25 cellular contexts compared by ENCODE assay signal in genomic region chr3:195566797-195567196, GRCh38. TPM values are rescaled to one million over a fixed set of nuclear protein-coding genes. Genes with fewer than 3 reads are reported as not detected.
A peak's percentile ranks its signal among the peaks of the same experiment; 100 is the strongest.
DNase-seq lines count a peak whose midpoint lies in the region; ATAC-seq and TF ChIP-seq lines count a peak whose summit lies in the region.
"Had no signal": no experiment of that assay in that cellular context is flagged by ENCODE, and none has a peak within 500 bp of the region (broad histone marks: within the 10 kb centered on the region; RNA-seq: fewer than 3 reads in every experiment).

No MANE protein-coding gene starts in this region.

- H3K27me3 ChIP-seq in HAP-1 (ENCODE audit: low read depth) (no peaks in the 10 kb centered on the region), mammary epithelial cell (ENCODE audit: insufficient read depth, low read length) (no peaks in the 10 kb centered on the region)

- no peaks in the 10 kb centered on the region for H3K79me2 ChIP-seq in mammary epithelial cell (ENCODE audit: insufficient read depth, low read length)

- H2AFZ ChIP-seq in mammary epithelial cell (ENCODE audit: low read depth, low read length): no peak overlapping the region

- 66% methylated on average over 6 of the region's 6 CpGs for WGBS in mammary epithelial cell (ENCODE audit: low coverage, missing lambda C conversion rate)

- H3K4me1 ChIP-seq in HAP-1 (no peaks in the 10 kb centered on the region; the same call in 1 of the 2 replicates), mammary epithelial cell (ENCODE audit: insufficient read depth, low read length) (no peaks in the 10 kb centered on the region)

- no peak for TF ChIP-seq CTCF in mammary epithelial cell (conservative IDR thresholded peaks at IDR 0.05 in 1 of 2, IDR thresholded peaks at IDR 0.05 in 1 of 2; ENCODE audit: extremely low read depth in 1 of 2, insufficient read depth in 1 of 2, low read depth in 1 of 2, low read length in 2 of 2)

- intact Hi-C loops in mammary epithelial cell (cut with micrococcal nuclease): no loop called here

- H3K27ac Mint-ChIP-seq in activated naive CD8-positive, alpha-beta T cell treated with anti-CD3 and anti-CD28 coated beads for 36 hours: no peak overlapping the region
- H3K27ac Mint-ChIP-seq: progenitor cell of endocrine pancreas; stimulated activated naive CD8-positive, alpha-beta T cell treated with anti-CD3 and anti-CD28 coated beads, Interleukin-15, amount 100 ng/mL, for 72 hours; T-cell had no signal

- H3K36me3 ChIP-seq in HAP-1 (replicated peaks) (no peaks in the 10 kb centered on the region), mammary epithelial cell (ENCODE audit: insufficient read depth, low read length) (no peaks in the 10 kb centered on the region)
- H3K36me3 ChIP-seq: left ventricle myocardium inferior had no signal

- DNase-seq in Daoy (ENCODE audit: low read depth) (peak; percentile 70), HAP-1 (ENCODE audit: low spot score in 2 of 2) (peak; percentile 23 to 73), NOMO-1 treated with dmso at 0.1 percent for 144 hours (lab: John Stamatoyannopoulos, UW; ENCODE audit: unreplicated experiment) (peak; percentile 27), mammary epithelial cell (peak; percentile 24), cortex of kidney (lab: John Stamatoyannopoulos, UW) (no peak)
- no peak for DNase-seq in activated naive CD8-positive, alpha-beta T cell treated with anti-CD3 and anti-CD28 coated beads for 36 hours
- DNase-seq: activated CD4-positive, alpha-beta T cell treated with anti-CD3 and anti-CD28 coated beads, Interleukin-2, amount 10 ng/mL, durations not matched to agents 24 days and 14 days; activated effector memory CD4-positive, alpha-beta T cell treated with Interleukin-2 at 50 U/mL for 16 hours; AML-193; COR-L47; left ventricle myocardium inferior; MV-4-11; NCI-H2081; NCI-H82; small intestine; stimulated activated CD4-positive, alpha-beta T cell treated with anti-CD3 and anti-CD28 coated beads, Interleukin-2, amount 100 ng/mL, for 48 hours; stimulated activated naive CD8-positive, alpha-beta T cell treated with anti-CD3 and anti-CD28 coated beads, Interleukin-15, amount 100 ng/mL, for 72 hours; T-cell had no signal

- no peaks in the 10 kb centered on the region for H3K9me3 Mint-ChIP-seq in activated naive CD8-positive, alpha-beta T cell treated with anti-CD3 and anti-CD28 coated beads for 36 hours
- H3K9me3 Mint-ChIP-seq: activated CD4-positive, alpha-beta T cell treated with anti-CD3 and anti-CD28 coated beads, Interleukin-2, amount 10 ng/mL, durations not matched to agents 24 days and 14 days; IgD-negative memory B cell; neural crest cell; stimulated activated naive CD8-positive, alpha-beta T cell treated with anti-CD3 and anti-CD28 coated beads, Interleukin-15, amount 100 ng/mL, for 72 hours; T-cell had no signal

- CTCF ChIA-PET in mammary epithelial cell (lab: Charles Lee; ENCODE audit: low non-redundant PET): interaction anchor here (0.6 kb wide), 2 partner anchors 293 to 347 kb away, joined by 5 read pairs; no protein-coding TSS in a partner anchor

- no peak overlapping the region for H3K9ac ChIP-seq in mammary epithelial cell (ENCODE audit: insufficient read depth, low read length)

- H3K4me2 ChIP-seq in mammary epithelial cell (ENCODE audit: insufficient read depth, low read depth, low read length): no peak overlapping the region

- H3K27ac ChIP-seq in mammary epithelial cell (ENCODE audit: insufficient read depth, low read depth, low read length): no peak overlapping the region
- H3K27ac ChIP-seq: left ventricle myocardium inferior had no signal

- no peak overlapping the region for H3K4me3 Mint-ChIP-seq in activated naive CD8-positive, alpha-beta T cell treated with anti-CD3 and anti-CD28 coated beads for 36 hours
- H3K4me3 Mint-ChIP-seq: activated CD4-positive, alpha-beta T cell treated with anti-CD3 and anti-CD28 coated beads, Interleukin-2, amount 10 ng/mL, durations not matched to agents 24 days and 14 days; IgD-negative memory B cell; neural crest cell; stimulated activated naive CD8-positive, alpha-beta T cell treated with anti-CD3 and anti-CD28 coated beads, Interleukin-15, amount 100 ng/mL, for 72 hours; T-cell had no signal

- no TSS peak for BruUV-seq in mammary epithelial cell (replicated peaks; lab: Mats Ljungman, UMichigan)

- dilution Hi-C loops in mammary epithelial cell (cut with HindIII; ENCODE audit: low sequenced_read_pairs): no loop called here

- H4K20me1 ChIP-seq in mammary epithelial cell (ENCODE audit: insufficient read depth, low read length): no peaks in the 10 kb centered on the region

- no peaks in the 10 kb centered on the region for H3K27me3 Mint-ChIP-seq in activated naive CD8-positive, alpha-beta T cell treated with anti-CD3 and anti-CD28 coated beads for 36 hours
- H3K27me3 Mint-ChIP-seq: stimulated activated naive CD8-positive, alpha-beta T cell treated with anti-CD3 and anti-CD28 coated beads, Interleukin-15, amount 100 ng/mL, for 72 hours; T-cell had no signal

- in situ Hi-C loops in HAP-1 (cut with MboI; ENCODE audit: low sequenced_read_pairs): no loop called here
- in situ Hi-C loops in mammary epithelial cell (cut with MboI; ENCODE audit: low sequenced_read_pairs in 2 of 2): no loop called here

- H3K9me3 ChIP-seq in HAP-1 (no peaks in the 10 kb centered on the region), mammary epithelial cell (replicated peaks; ENCODE audit: insufficient read depth, low read length) (no peaks in the 10 kb centered on the region)
- H3K9me3 ChIP-seq: left ventricle myocardium inferior had no signal

- ATAC-seq in GM19397 (IDR thresholded peaks at IDR 0.05; ENCODE audit: unreplicated experiment) (no peak), GM18505 (IDR thresholded peaks at IDR 0.05; ENCODE audit: unreplicated experiment) (no peak)
- ATAC-seq: HCT116; stimulated activated naive CD8-positive, alpha-beta T cell treated with anti-CD3 and anti-CD28 coated beads, Interleukin-15, amount 100 ng/mL, for 72 hours; T-cell had no signal

- H3K4me3 ChIP-seq in HAP-1 (no peak overlapping the region), mammary epithelial cell (replicated peaks in 1 of 3; ENCODE audit: insufficient read depth in 1 of 3, low read depth in 2 of 3, low read length in 3 of 3) (no peak overlapping the region)
- H3K4me3 ChIP-seq: left ventricle myocardium inferior had no signal

- peaks cover 12% of the 10 kb centered on the region for H3K4me1 Mint-ChIP-seq in activated naive CD8-positive, alpha-beta T cell treated with anti-CD3 and anti-CD28 coated beads for 36 hours

- TF ChIP-seq POLR2A in GM18505 (IDR thresholded peaks at IDR 0.05; ENCODE audit: borderline replicate concordance, extremely low read depth, insufficient read depth, insufficient read length): no peak

- H3K36me3 Mint-ChIP-seq in activated naive CD8-positive, alpha-beta T cell treated with anti-CD3 and anti-CD28 coated beads for 36 hours: no peaks in the 10 kb centered on the region
- H3K36me3 Mint-ChIP-seq: IgD-negative memory B cell, T-cell had no signal

RNA-seq across cellular contexts. Expression of gene APOD, which starts 16.9 kb away (rescaled TPM):
- not detected in 2 replicates for total RNA-seq in Daoy (2014; rRNA removed; shearing (Covaris generic))
- 10 to 100 TPM in 1 of 2 donors, not detected in 1; 31.7 TPM for total RNA-seq in mammary epithelial cell
- 0.86 TPM for polyA plus RNA-seq in mammary epithelial cell
- polyA minus RNA-seq in mammary epithelial cell: not detected
- not detected for total RNA-seq in activated naive CD8-positive, alpha-beta T cell treated with anti-CD3 and anti-CD28 coated beads for 36 hours
- total RNA-seq: mononuclear cell, progenitor cell of endocrine pancreas had no signal
- polyA plus RNA-seq: IgD-negative memory B cell had no signal

RNA-seq across cellular contexts. Expression of gene PPP1R2, which starts 23.7 kb away (rescaled TPM):
- 73.0 and 142 TPM in 2 replicates for total RNA-seq in Daoy (2014; rRNA removed; shearing (Covaris generic))
- total RNA-seq in mammary epithelial cell: 100 to 1,000 TPM in 1 of 2 donors, 10 to 100 TPM in 1; 45.5 to 129 TPM
- 11.5 TPM for polyA plus RNA-seq in mammary epithelial cell
- polyA minus RNA-seq in mammary epithelial cell: 34.8 TPM
- 10 to 100 TPM; 89.5 to 91.8 TPM for total RNA-seq in activated naive CD8-positive, alpha-beta T cell treated with anti-CD3 and anti-CD28 coated beads for 36 hours

Comparison
In these comparisons a context has a peak if more than half of its experiments do, and no peak if none do; other contexts are left out.
1. DNase-seq: peak in Daoy (single experiment), HAP-1 (2 of 2), NOMO-1 treated with dmso at 0.1 percent for 144 hours (single experiment) and mammary epithelial cell (single experiment); none in activated naive CD8-positive, alpha-beta T cell treated with anti-CD3 and anti-CD28 coated beads for 36 hours (single experiment) and cortex of kidney (single experiment).